ENCODE assay signal across 9 cellular contexts in the genomic region with DNA sequence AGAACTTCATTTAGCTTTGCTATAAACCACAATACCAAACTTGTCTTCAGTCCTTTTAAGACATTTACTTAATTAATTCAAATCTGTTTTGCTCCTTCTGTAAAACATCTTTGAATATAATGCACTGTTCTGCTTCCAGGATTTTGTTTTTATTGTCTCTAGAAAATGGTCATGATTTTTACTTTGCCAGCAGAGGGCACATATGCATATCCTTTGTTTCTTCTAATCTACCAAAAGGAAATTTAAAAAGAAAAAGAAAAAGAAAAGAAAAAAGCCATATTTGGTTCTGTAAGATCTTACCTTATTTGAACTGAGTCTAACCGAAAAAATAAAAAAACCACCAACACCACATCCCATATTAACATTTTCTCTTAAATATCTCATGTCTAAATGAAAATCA.
A peak's percentile ranks its signal among the peaks of the same experiment; 100 is the strongest.
DNase-seq lines count a peak whose midpoint lies in the region; ATAC-seq and TF ChIP-seq lines count a peak whose summit lies in the region.
"Had no signal": no experiment of that assay in that cellular context is flagged by ENCODE, and none has a peak within 500 bp of the region (broad histone marks: within the 10 kb centered on the region; RNA-seq: fewer than 3 reads in every experiment).

No MANE protein-coding gene starts in this region.

- H3K27me3 ChIP-seq in left ventricle myocardium inferior (ENCODE audit: low read depth) (no peaks in the 10 kb centered on the region), upper lobe of right lung (no peaks in the 10 kb centered on the region)
- H3K27me3 ChIP-seq: SJSA1 had no signal

- no peaks in the 10 kb centered on the region for H3K4me1 ChIP-seq in left ventricle myocardium inferior
- H3K4me1 ChIP-seq in upper lobe of right lung = no peaks in the 10 kb centered on the region
- H3K4me1 ChIP-seq: SJSA1 had no signal

- ATAC-seq in Right ventricle myocardium superior (ENCODE audit: poor library complexity) (no peak), upper lobe of right lung (no peak), HG02973 (IDR thresholded peaks at IDR 0.05; ENCODE audit: unreplicated experiment) (no peak)

- H3K9me3 ChIP-seq in left ventricle myocardium inferior (replicated peaks) = no peaks in the 10 kb centered on the region
- H3K9me3 ChIP-seq in upper lobe of right lung = no peaks in the 10 kb centered on the region
- H3K9me3 ChIP-seq: SJSA1 had no signal

- intact Hi-C loops in left ventricle myocardium inferior (cut with micrococcal nuclease) = no loop called here
- intact Hi-C loops in Right ventricle myocardium superior (cut with DNase I) = no loop called here
- intact Hi-C loops in upper lobe of right lung (cut with DNase I) = no loop called here

- H3K27ac ChIP-seq in left ventricle myocardium inferior (replicated peaks) (no peak overlapping the region), upper lobe of right lung (no peak overlapping the region)
- H3K27ac ChIP-seq: SJSA1 had no signal

- H3K36me3 ChIP-seq in left ventricle myocardium inferior = no peaks in the 10 kb centered on the region
- no peaks in the 10 kb centered on the region for H3K36me3 ChIP-seq in upper lobe of right lung
- H3K36me3 ChIP-seq: SJSA1 had no signal

- H3K4me3 ChIP-seq in left ventricle myocardium inferior (no peak overlapping the region), fibroblast of pulmonary artery (replicated peaks; ENCODE audit: low read depth, low read length) (no peak overlapping the region), upper lobe of right lung (no peak overlapping the region)
- H3K4me3 ChIP-seq: SJSA1 had no signal

- TF ChIP-seq CTCF in left ventricle myocardium inferior (IDR thresholded peaks at IDR 0.05; ENCODE audit: borderline replicate concordance) = peak; percentile 29
- TF ChIP-seq CTCF in fibroblast of pulmonary artery (IDR thresholded peaks at IDR 0.05; ENCODE audit: low read length, missing control alignments) = peak; percentile 32
- TF ChIP-seq CTCF in upper lobe of right lung (IDR thresholded peaks at IDR 0.05) = peak; percentile 16

- DNase-seq in left ventricle myocardium inferior (no peak), Right ventricle myocardium superior (no peak), OCI-M1 (lab: John Stamatoyannopoulos, UW) (peak; percentile 58), fibroblast of pulmonary artery (ENCODE audit: low read depth) (peak; percentile 16), upper lobe of right lung (no peak), SIG-M5 treated with dmso at 0.1 percent for 504 hours (lab: John Stamatoyannopoulos, UW; ENCODE audit: unreplicated experiment) (no peak), T-helper 2 cell (no peak)

Comparison
In these comparisons a context has a peak if more than half of its experiments do, and no peak if none do; other contexts are left out.
1. DNase-seq: peak in OCI-M1 (single experiment) and fibroblast of pulmonary artery (single experiment); none in left ventricle myocardium inferior (single experiment), Right ventricle myocardium superior (single experiment), upper lobe of right lung (single experiment), SIG-M5 treated with dmso at 0.1 percent for 504 hours (single experiment) and T-helper 2 cell (0 of 5).
2. Peak in every context shown above with its lines, with median percentiles within 50 percentile points of each other: CTCF ChIP-seq.